Comparison of ENCODE assay signal across 14 cellular contexts in the genomic region with DNA sequence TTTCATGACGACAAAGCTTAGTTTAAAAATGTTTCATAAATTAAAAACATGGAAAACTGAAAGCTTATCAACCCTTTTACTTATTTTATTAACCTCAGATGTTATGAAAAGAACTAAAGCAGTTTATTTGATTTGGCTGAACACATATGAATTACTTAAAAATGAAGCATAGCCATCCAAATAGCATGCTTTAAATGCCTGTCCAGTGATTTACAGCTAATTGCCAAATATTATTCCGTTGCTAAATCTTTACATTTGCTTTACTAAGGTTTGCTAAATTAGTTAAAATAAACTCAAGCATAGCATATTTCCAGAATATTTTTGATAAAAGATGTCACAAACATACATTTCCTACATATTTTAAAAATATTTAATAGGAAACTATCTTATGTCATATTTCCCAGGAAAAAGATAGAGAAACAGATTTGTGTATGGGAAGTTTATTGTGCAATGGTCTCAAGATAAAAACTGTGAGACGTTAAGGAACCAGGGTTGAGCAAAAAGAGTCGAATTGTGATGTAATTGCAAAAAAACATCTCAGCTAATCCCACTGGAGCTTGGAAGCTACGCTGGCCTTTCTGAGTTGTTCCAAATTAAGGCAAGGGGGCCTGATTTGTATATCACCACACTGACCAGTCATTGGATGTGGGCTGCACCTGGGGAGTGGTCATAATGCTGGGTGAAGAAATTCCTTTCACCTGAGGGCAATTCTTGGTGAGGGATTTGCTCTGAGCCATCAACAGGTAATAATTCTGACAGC. TPM values are rescaled to one million over a fixed set of nuclear protein-coding genes. Genes with fewer than 3 reads are reported as not detected.
DNase-seq lines count a peak whose midpoint lies in the region; ATAC-seq and TF ChIP-seq lines count a peak whose summit lies in the region.
"Had no signal": no experiment of that assay in that cellular context is flagged by ENCODE, and none has a peak within 500 bp of the region (broad histone marks: within the 10 kb centered on the region; RNA-seq: fewer than 3 reads in every experiment).

No MANE protein-coding gene starts in this region.

- H2AFZ ChIP-seq in ACC112 (ENCODE audit: low read length, unreplicated experiment), result no peak overlapping the region

- H3K27ac Mint-ChIP-seq in mesothelial cell of epicardium, result no peak overlapping the region
- H3K27ac Mint-ChIP-seq: activated naive CD4-positive, alpha-beta T cell treated with anti-CD3 and anti-CD28 coated beads for 36 hours; naive thymus-derived CD4-positive, alpha-beta T cell; T-cell had no signal

- H3K27me3 Mint-ChIP-seq in mesothelial cell of epicardium (ENCODE audit: low read depth), result no peaks in the 10 kb centered on the region
- H3K27me3 Mint-ChIP-seq: T-cell had no signal

- 54% methylated on average over 5 of the region's 5 CpGs for WGBS in right cardiac atrium

- H3K27ac ChIP-seq in ACC112 (ENCODE audit: low read depth, low read length) (peak overlapping the region; percentile 97), right cardiac atrium (ENCODE audit: low read length) (peak overlapping the region; percentile 52)

- peaks cover 14% of the 10 kb centered on the region; the same call in 1 of the 2 replicates for H3K36me3 ChIP-seq in ACC112 (ENCODE audit: insufficient read depth, low read length)
- H3K36me3 ChIP-seq: MG63 had no signal

- H3K79me2 ChIP-seq in ACC112 (ENCODE audit: control insufficient read depth, insufficient read depth, low read length, unreplicated experiment), result no peaks in the 10 kb centered on the region

- H3K36me3 Mint-ChIP-seq in mesothelial cell of epicardium, result no peaks in the 10 kb centered on the region
- H3K36me3 Mint-ChIP-seq: naive thymus-derived CD4-positive, alpha-beta T cell; T-cell had no signal

- no peak overlapping the region for H3K4me3 Mint-ChIP-seq in mesothelial cell of epicardium
- H3K4me3 Mint-ChIP-seq: activated naive CD4-positive, alpha-beta T cell treated with anti-CD3 and anti-CD28 coated beads for 36 hours; naive thymus-derived CD4-positive, alpha-beta T cell; T-cell had no signal

- peaks cover 6% of the 10 kb centered on the region for H3K9me3 Mint-ChIP-seq in mesothelial cell of epicardium
- H3K9me3 Mint-ChIP-seq: activated naive CD4-positive, alpha-beta T cell treated with anti-CD3 and anti-CD28 coated beads for 36 hours; naive thymus-derived CD4-positive, alpha-beta T cell; T-cell had no signal

- peak overlapping the region; percentile 61 for H3K4me3 ChIP-seq in ACC112 (ENCODE audit: low read depth, low read length)
- no peak overlapping the region for H3K4me3 ChIP-seq in right cardiac atrium (ENCODE audit: low read length)
- H3K4me3 ChIP-seq: MG63 had no signal

- H3K27me3 ChIP-seq in ACC112 (ENCODE audit: insufficient read depth, low read length) (no peaks in the 10 kb centered on the region), right cardiac atrium (ENCODE audit: control insufficient read depth, insufficient read depth) (no peaks in the 10 kb centered on the region)
- H3K27me3 ChIP-seq: MG63 had no signal

- no peaks in the 10 kb centered on the region for H3K9me3 ChIP-seq in right cardiac atrium (ENCODE audit: control insufficient read depth, low read length)

- peak; percentile 74 to 84 for ATAC-seq in right cardiac atrium
- ATAC-seq: naive thymus-derived CD4-positive, alpha-beta T cell; T-cell had no signal

- peak; percentile 29 for DNase-seq in MV-4-11 (lab: John Stamatoyannopoulos, UW)
- peak; percentile 38 for DNase-seq in dedifferentiated amniotic fluid mesenchymal stem cell (ENCODE audit: extremely low spot score)
- DNase-seq in right cardiac atrium, result peak in 2 of 3 donors; percentile 28 to 66
- no peak for DNase-seq in nucleus accumbens (lab: John Stamatoyannopoulos, UW)
- DNase-seq in stimulated activated CD4-positive, alpha-beta T cell treated with anti-CD3 and anti-CD28 coated beads, Interleukin-2, amount 100 ng/mL, for 24 hours, result no peak
- DNase-seq in mesothelial cell of epicardium (ENCODE audit: low spot score in 2 of 2, unreplicated experiment in 2 of 2), result no peak
- no peak for DNase-seq in NCI-H2029 (lab: John Stamatoyannopoulos, UW)
- DNase-seq: activated CD4-positive, CD25-positive, alpha-beta regulatory T cell; activated naive CD4-positive, alpha-beta T cell treated with anti-CD3 and anti-CD28 coated beads for 36 hours; caudate nucleus; MG63; naive thymus-derived CD4-positive, alpha-beta T cell; T-cell had no signal

- H3K4me1 ChIP-seq in ACC112 (ENCODE audit: control insufficient read depth, insufficient read depth, low read length, unreplicated experiment) (peaks cover 46% of the 10 kb centered on the region), right cardiac atrium (ENCODE audit: control insufficient read depth, insufficient read depth, low read length) (peaks cover 5% of the 10 kb centered on the region)

- no peak for TF ChIP-seq CTCF in mesothelial cell of epicardium (IDR thresholded peaks at IDR 0.05; ENCODE audit: unreplicated experiment)

- H3K4me1 Mint-ChIP-seq in mesothelial cell of epicardium, result peaks cover 27% of the 10 kb centered on the region
- H3K4me1 Mint-ChIP-seq: naive thymus-derived CD4-positive, alpha-beta T cell; T-cell had no signal

- intact Hi-C loops in right cardiac atrium (cut with DNase I), result loop anchor here in 3 of 4 donors (5.0 to 10.0 kb wide), 2 partner anchors 95 to 312 kb away; no protein-coding TSS in a partner anchor

RNA-seq across cellular contexts. Expression of gene GPR135, which starts 25.7 kb away (rescaled TPM):
- total RNA-seq in right cardiac atrium (1 to 10 TPM; 4.5 to 5.1 (median 4.9) TPM), mesothelial cell of epicardium (3.7 to 4.2 TPM (median 3.8 TPM) in 3 replicates)
- 1.5 TPM for polyA plus RNA-seq in right cardiac atrium

RNA-seq across cellular contexts. Expression of gene L3HYPDH, which starts 44.8 kb away (rescaled TPM):
- 10 to 100 TPM; 18.8 to 28.0 (median 24.7) TPM for total RNA-seq in right cardiac atrium
- 18.1 TPM for polyA plus RNA-seq in right cardiac atrium
- total RNA-seq in mesothelial cell of epicardium, result 27.6 to 31.9 TPM (median 27.9 TPM) in 3 replicates

RNA-seq across cellular contexts. Expression of gene JKAMP, which starts 44.9 kb away (rescaled TPM):
- total RNA-seq in right cardiac atrium (10 to 100 TPM; 27.9 to 35.4 (median 33.4) TPM), mesothelial cell of epicardium (32.6 to 37.8 TPM (median 34.3 TPM) in 3 replicates)
- polyA plus RNA-seq in right cardiac atrium, result 28.0 TPM

Comparison
In these comparisons a context has a peak if more than half of its experiments do, and no peak if none do; other contexts are left out.
1. DNase-seq: peak in MV-4-11 (single experiment), dedifferentiated amniotic fluid mesenchymal stem cell (single experiment) and right cardiac atrium (2 of 3); none in nucleus accumbens (0 of 56), stimulated activated CD4-positive, alpha-beta T cell treated with anti-CD3 and anti-CD28 coated beads, Interleukin-2, amount 100 ng/mL, for 24 hours (0 of 2), mesothelial cell of epicardium (0 of 2) and NCI-H2029 (single experiment).